ENCODE assay signal across 8 cellular contexts in genomic region chr16:72400257-72401078, GRCh38.
DNase-seq lines count a peak whose midpoint lies in the region; ATAC-seq and TF ChIP-seq lines count a peak whose summit lies in the region.

No MANE protein-coding gene starts in this region.

- H3K4me3 Mint-ChIP-seq in mesothelial cell of epicardium: no peak overlapping the region

- peaks cover 2% of the 10 kb centered on the region for H3K4me1 Mint-ChIP-seq in mesothelial cell of epicardium

- H3K36me3 Mint-ChIP-seq in mesothelial cell of epicardium: peaks cover 5% of the 10 kb centered on the region

- H3K27me3 Mint-ChIP-seq in mesothelial cell of epicardium (ENCODE audit: low read depth): no peaks in the 10 kb centered on the region

- H3K36me3 ChIP-seq in BE2C (no peaks in the 10 kb centered on the region), aorta (ENCODE audit: control insufficient read depth in 1 of 2, insufficient read depth in 2 of 2, low read length in 1 of 2) (no peaks in the 10 kb centered on the region)
- no peaks in the 10 kb centered on the region for H3K36me3 ChIP-seq in effector memory CD4-positive, alpha-beta T cell (ENCODE audit: control insufficient read depth, insufficient read depth, low read length)

- WGBS in aorta, 2 donors: 34 to 37% methylated on average over 6 of the region's 6 CpGs

- CTCF ChIA-PET in RWPE1 (lab: Yijun Ruan, JAX): interaction anchor here (0.5 to 1.5 kb wide), 18 partner anchors 9 to 664 kb away, joined by 3 to 8 read pairs (median 4); no protein-coding TSS in a partner anchor

- no peaks in the 10 kb centered on the region for H3K9me3 ChIP-seq in BE2C
- H3K9me3 ChIP-seq in aorta (ENCODE audit: control insufficient read depth, low read length): no peaks in the 10 kb centered on the region
- H3K9me3 ChIP-seq in effector memory CD4-positive, alpha-beta T cell (ENCODE audit: control insufficient read depth, low read length): no peaks in the 10 kb centered on the region

- H3K27ac ChIP-seq in RWPE1: no peak overlapping the region
- H3K27ac ChIP-seq in aorta (ENCODE audit: low read depth in 1 of 2, low read length in 2 of 2): no peak overlapping the region
- H3K27ac ChIP-seq in effector memory CD4-positive, alpha-beta T cell (ENCODE audit: insufficient read depth, low read length, poor library complexity, severe bottlenecking): no peak overlapping the region

- peaks cover 13% of the 10 kb centered on the region for H3K9me3 Mint-ChIP-seq in mesothelial cell of epicardium

- no peaks in the 10 kb centered on the region; the same call in 1 of the 2 replicates for H3K4me1 ChIP-seq in BE2C
- H3K4me1 ChIP-seq in aorta (ENCODE audit: control insufficient read depth in 1 of 2, insufficient read depth in 2 of 2, low read length in 2 of 2): no peaks in the 10 kb centered on the region
- H3K4me1 ChIP-seq in effector memory CD4-positive, alpha-beta T cell (ENCODE audit: control insufficient read depth, insufficient read depth, low read length, poor library complexity, severe bottlenecking): no peaks in the 10 kb centered on the region

- in situ Hi-C loops in KBM-7 (cut with MboI; ENCODE audit: low pct_unique_long_range_greater_than_20kb, low sequenced_read_pairs): no loop called here

- TF ChIP-seq CTCF in BE2C (IDR thresholded peaks at IDR 0.05; ENCODE audit: low read depth, low read length): peak; percentile 88
- peak; percentile 65 for TF ChIP-seq CTCF in GM12874 (IDR thresholded peaks at IDR 0.05; ENCODE audit: insufficient read depth, low read depth, low read length)
- TF ChIP-seq CTCF in RWPE1 (conservative IDR thresholded peaks at IDR 0.05; ENCODE audit: low read depth): peak; percentile 71
- TF ChIP-seq CTCF in mesothelial cell of epicardium (IDR thresholded peaks at IDR 0.05; ENCODE audit: unreplicated experiment): peak; percentile 81

- peak; percentile 71 for ATAC-seq in aorta (ENCODE audit: low FRiP score)

- H3K27me3 ChIP-seq in BE2C (no peaks in the 10 kb centered on the region), aorta (ENCODE audit: control insufficient read depth in 1 of 2, insufficient read depth in 2 of 2, low read length in 1 of 2) (no peaks in the 10 kb centered on the region)
- no peaks in the 10 kb centered on the region for H3K27me3 ChIP-seq in effector memory CD4-positive, alpha-beta T cell (replicated peaks; ENCODE audit: control insufficient read depth, insufficient read depth, low read length, poor library complexity, severe bottlenecking)

- DNase-seq in BE2C (peak; percentile 51), KBM-7 (peak; percentile 88), RWPE1 (ENCODE audit: low spot score) (peak; percentile 53), dermis blood vessel endothelial cell (peak; percentile 73), mesothelial cell of epicardium (ENCODE audit: low spot score in 2 of 2, unreplicated experiment in 2 of 2) (peak in 1 of 2 experiments; percentile 45), aorta (no peak)
- DNase-seq in effector memory CD4-positive, alpha-beta T cell: no peak

- POLR2A ChIA-PET in RWPE1 (lab: Yijun Ruan, JAX; ENCODE audit: low non-redundant PET): no interaction called here

- H3K4me3 ChIP-seq in BE2C (ENCODE audit: low read depth, low read length) (no peak overlapping the region), aorta (ENCODE audit: low read length in 2 of 2) (no peak overlapping the region)
- no peak overlapping the region for H3K4me3 ChIP-seq in effector memory CD4-positive, alpha-beta T cell (ENCODE audit: insufficient read depth, low read depth, low read length, poor library complexity, severe bottlenecking)

- H3K27ac Mint-ChIP-seq in mesothelial cell of epicardium: no peak overlapping the region

- intact Hi-C loops in aorta (cut with DNase I): no loop called here

Comparison
In these comparisons a context has a peak if more than half of its experiments do, and no peak if none do; other contexts are left out.
1. DNase-seq: peak in BE2C (single experiment), KBM-7 (single experiment), RWPE1 (single experiment) and dermis blood vessel endothelial cell (single experiment); none in aorta (0 of 2) and effector memory CD4-positive, alpha-beta T cell (0 of 3).
2. Peak in every context shown above with its lines, with median percentiles within 50 percentile points of each other: CTCF ChIP-seq.